ENCODE assay signal across 8 cellular contexts in genomic region chr5:96687812-96688453, GRCh38. TPM values are rescaled to one million over a fixed set of nuclear protein-coding genes. Genes with fewer than 3 reads are reported as not detected.
A peak's percentile ranks its signal among the peaks of the same experiment; 100 is the strongest.
DNase-seq lines count a peak whose midpoint lies in the region; ATAC-seq and TF ChIP-seq lines count a peak whose summit lies in the region.

No MANE protein-coding gene starts in this region.

- no peak for DNase-seq in CD8-positive, alpha-beta T cell
- peak; percentile 34 for DNase-seq in NCI-H748 treated with DMSO at 0.1 percent for 48 hours (lab: John Stamatoyannopoulos, UW)
- DNase-seq in cerebellar cortex (ENCODE audit: low spot score): peak; percentile 56
- DNase-seq in lung (ENCODE audit: low spot score): no peak
- no peak for DNase-seq in activated CD8-positive, alpha-beta memory T cell treated with anti-CD3 and anti-CD28 coated beads for 24 hours
- no peak for DNase-seq in activated CD4-positive, alpha-beta memory T cell treated with anti-CD3 and anti-CD28 coated beads, Interleukin-2, amount 10 ng/mL, durations not matched to agents 7 days and 5 days

- H3K9me3 ChIP-seq in CD8-positive, alpha-beta T cell (ENCODE audit: low read length): no peaks in the 10 kb centered on the region
- no peaks in the 10 kb centered on the region for H3K9me3 ChIP-seq in lung (ENCODE audit: control insufficient read depth in 2 of 2, insufficient read depth in 1 of 2, low read length in 1 of 2)

- no peaks in the 10 kb centered on the region for H3K9me3 Mint-ChIP-seq in CD8-positive, alpha-beta T cell
- H3K9me3 Mint-ChIP-seq in activated CD4-positive, alpha-beta memory T cell treated with anti-CD3 and anti-CD28 coated beads, Interleukin-2, amount 10 ng/mL, durations not matched to agents 7 days and 5 days: no peaks in the 10 kb centered on the region

- peaks cover 19% of the 10 kb centered on the region for H3K4me1 Mint-ChIP-seq in CD8-positive, alpha-beta T cell (ENCODE audit: low read depth)
- H3K4me1 Mint-ChIP-seq in activated CD4-positive, alpha-beta memory T cell treated with anti-CD3 and anti-CD28 coated beads, Interleukin-2, amount 10 ng/mL, durations not matched to agents 7 days and 5 days: peaks cover 14% of the 10 kb centered on the region

- H3K4me1 ChIP-seq in CD8-positive, alpha-beta T cell (ENCODE audit: insufficient read depth, low read length): no peaks in the 10 kb centered on the region
- H3K4me1 ChIP-seq in lung (ENCODE audit: control insufficient read depth in 2 of 2, insufficient read depth in 2 of 2, low read length in 2 of 2): peaks cover 0 to 2% of the 10 kb centered on the region in 2 donors

- H3K4me3 ChIP-seq in CD8-positive, alpha-beta T cell (ENCODE audit: low read depth, low read length): no peak overlapping the region
- no peak overlapping the region for H3K4me3 ChIP-seq in lung

- H3K27me3 Mint-ChIP-seq in CD8-positive, alpha-beta T cell (ENCODE audit: low read depth): no peaks in the 10 kb centered on the region
- H3K27me3 Mint-ChIP-seq in activated CD4-positive, alpha-beta memory T cell treated with anti-CD3 and anti-CD28 coated beads, Interleukin-2, amount 10 ng/mL, durations not matched to agents 7 days and 5 days: no peaks in the 10 kb centered on the region

- WGBS in lung, 2 donors: 45 to 47% methylated on average over 5 of the region's 5 CpGs

- TF ChIP-seq CTCF in CD8-positive, alpha-beta T cell (IDR thresholded peaks at IDR 0.05): no peak
- peak; percentile 17 for TF ChIP-seq CTCF in lung (IDR thresholded peaks at IDR 0.05; ENCODE audit: control extremely low read depth, extremely low read depth)

- POLR2A ChIA-PET in CD8-positive, alpha-beta T cell (lab: Charles Lee): no interaction called here
- POLR2A ChIA-PET in activated CD4-positive, alpha-beta memory T cell treated with anti-CD3 and anti-CD28 coated beads, Interleukin-2, amount 10 ng/mL, durations not matched to agents 7 days and 5 days (lab: Charles Lee): interaction anchor here (1.1 to 1.7 kb wide), 3 partner anchors 15 to 25 kb away, joined by 3 to 5 read pairs (median 4); no protein-coding TSS in a partner anchor

- CTCF ChIA-PET in CD8-positive, alpha-beta T cell (lab: Charles Lee): interaction anchor here (0.6 to 4.7 kb wide), 13 partner anchors 9 to 474 kb away, joined by 3 to 52 read pairs (median 4); no protein-coding TSS in a partner anchor
- CTCF ChIA-PET in activated CD4-positive, alpha-beta memory T cell treated with anti-CD3 and anti-CD28 coated beads, Interleukin-2, amount 10 ng/mL, durations not matched to agents 7 days and 5 days (lab: Charles Lee): interaction anchor here (0.7 to 3.5 kb wide), 9 partner anchors 14 to 474 kb away, joined by 3 to 24 read pairs (median 3); no protein-coding TSS in a partner anchor

- H3K36me3 Mint-ChIP-seq in CD8-positive, alpha-beta T cell: peaks cover 17% of the 10 kb centered on the region
- peaks cover 19% of the 10 kb centered on the region for H3K36me3 Mint-ChIP-seq in activated CD4-positive, alpha-beta memory T cell treated with anti-CD3 and anti-CD28 coated beads, Interleukin-2, amount 10 ng/mL, durations not matched to agents 7 days and 5 days (ENCODE audit: low read depth)

- peak; percentile 75 for ATAC-seq in CD8-positive, alpha-beta T cell
- ATAC-seq in GM18907 (IDR thresholded peaks at IDR 0.05; ENCODE audit: unreplicated experiment): peak; percentile 83
- peak; percentile 78 for ATAC-seq in HG03139 (IDR thresholded peaks at IDR 0.05; ENCODE audit: unreplicated experiment)
- no peak for ATAC-seq in lung (ENCODE audit: insufficient read depth, low FRiP score)

- intact Hi-C loops in CD8-positive, alpha-beta T cell (cut with DNase I, micrococcal nuclease): loop anchor here (1.0 to 10.0 kb wide), 2 partner anchors 74 to 343 kb away; no protein-coding TSS in a partner anchor

- no peaks in the 10 kb centered on the region for H3K27me3 ChIP-seq in CD8-positive, alpha-beta T cell (ENCODE audit: insufficient read depth, low read length)
- H3K27me3 ChIP-seq in lung (ENCODE audit: control insufficient read depth, insufficient read depth): no peaks in the 10 kb centered on the region

- no peak overlapping the region for H3K27ac Mint-ChIP-seq in CD8-positive, alpha-beta T cell
- H3K27ac Mint-ChIP-seq in activated CD4-positive, alpha-beta memory T cell treated with anti-CD3 and anti-CD28 coated beads, Interleukin-2, amount 10 ng/mL, durations not matched to agents 7 days and 5 days: no peak overlapping the region

- H3K4me3 Mint-ChIP-seq in CD8-positive, alpha-beta T cell: no peak overlapping the region
- H3K4me3 Mint-ChIP-seq in activated CD4-positive, alpha-beta memory T cell treated with anti-CD3 and anti-CD28 coated beads, Interleukin-2, amount 10 ng/mL, durations not matched to agents 7 days and 5 days: no peak overlapping the region

- H3K27ac ChIP-seq in CD8-positive, alpha-beta T cell (ENCODE audit: low read depth, low read length): no peak overlapping the region
- H3K27ac ChIP-seq in lung (ENCODE audit: low read depth in 1 of 2, low read length in 1 of 2): no peak overlapping the region

- no peaks in the 10 kb centered on the region for H3K36me3 ChIP-seq in CD8-positive, alpha-beta T cell (ENCODE audit: insufficient read depth, low read length)
- H3K36me3 ChIP-seq in lung (ENCODE audit: control insufficient read depth in 2 of 2, insufficient read depth in 2 of 2, low read length in 2 of 2): peaks cover 2 to 3% of the 10 kb centered on the region in 2 donors

RNA-seq across cellular contexts. Expression of gene CAST, which starts 25.8 kb away (rescaled TPM):
- total RNA-seq in CD8-positive, alpha-beta T cell: 100 to 1,000 TPM; 165 to 169 TPM
- total RNA-seq in lung: 100 to 1,000 TPM; 269 to 279 TPM
- polyA plus RNA-seq in lung: 10 to 100 TPM; 84.8 to 98.6 TPM
- 100 to 1,000 TPM; 170 to 179 TPM for total RNA-seq in activated CD4-positive, alpha-beta memory T cell treated with anti-CD3 and anti-CD28 coated beads, Interleukin-2, amount 10 ng/mL, durations not matched to agents 7 days and 5 days

Comparison
In these comparisons a context has a peak if more than half of its experiments do, and no peak if none do; other contexts are left out.
1. DNase-seq: peak in NCI-H748 treated with DMSO at 0.1 percent for 48 hours (single experiment) and cerebellar cortex (single experiment); none in CD8-positive, alpha-beta T cell (0 of 7), lung (single experiment), activated CD8-positive, alpha-beta memory T cell treated with anti-CD3 and anti-CD28 coated beads for 24 hours (single experiment) and activated CD4-positive, alpha-beta memory T cell treated with anti-CD3 and anti-CD28 coated beads, Interleukin-2, amount 10 ng/mL, durations not matched to agents 7 days and 5 days (single experiment).